ENCODE assay signal across 6 cellular contexts in the genomic region with DNA sequence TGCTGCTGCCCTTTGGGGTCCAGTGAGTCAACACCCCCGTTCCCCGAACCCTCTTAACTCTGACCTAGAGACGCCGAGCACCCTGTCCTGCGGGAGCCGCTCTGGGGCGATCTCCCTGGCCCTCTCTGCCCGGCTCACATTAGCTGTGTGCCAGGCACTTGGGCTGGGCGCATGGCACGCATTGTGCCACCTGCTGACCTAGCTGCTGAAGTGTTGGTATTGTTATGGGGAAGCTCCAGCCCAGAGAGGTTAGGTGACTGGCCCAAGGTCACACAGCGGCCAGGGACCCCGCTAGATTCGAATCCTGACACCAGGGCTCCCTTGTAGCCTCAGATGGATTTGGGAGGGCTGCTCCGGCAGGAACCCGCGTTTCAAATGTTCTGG. TPM values are rescaled to one million over a fixed set of nuclear protein-coding genes. Genes with fewer than 3 reads are reported as not detected.
A peak's percentile ranks its signal among the peaks of the same experiment; 100 is the strongest.
DNase-seq lines count a peak whose midpoint lies in the region; ATAC-seq, FAIRE-seq and TF ChIP-seq lines count a peak whose summit lies in the region.

No MANE protein-coding gene starts in this region.

- H3K27me3 Mint-ChIP-seq in T-helper 2 cell treated with Interferon-gamma antibody and Interleukin-4, amounts not matched to agents 5 μg/mL and 100 μg/mL, for 36 hours (ENCODE audit: low read depth): no peaks in the 10 kb centered on the region

- peaks cover 0 to 4% (median 0%) of the 10 kb centered on the region in 11 experiments; a peak in 2 of 22 replicates for H3K27me3 ChIP-seq in BLaER1 treated with 17β-estradiol and CSF1 and Interleukin-3, amounts not matched to agents 10 nM and 100 nM
- H3K27me3 ChIP-seq in keratinocyte (ENCODE audit: control insufficient read depth, extremely low read depth, insufficient read depth, low read length): no peaks in the 10 kb centered on the region

- H3K4me3 ChIP-seq in BLaER1 treated with 17β-estradiol and CSF1 and Interleukin-3, amounts not matched to agents 10 nM and 100 nM: peak overlapping the region; percentile 67 to 98 (median 92)
- H3K4me3 ChIP-seq in keratinocyte (ENCODE audit: control insufficient read depth in 2 of 3, extremely low read depth in 1 of 3, insufficient read depth in 2 of 3, low read depth in 1 of 3, low read length in 3 of 3): peak overlapping the region; percentile 71 to 82 (median 80)

- peak overlapping the region; percentile 63 for H2AFZ ChIP-seq in keratinocyte (ENCODE audit: control insufficient read depth, low read length)

- TF ChIP-seq CTCF in keratinocyte (optimal IDR thresholded peaks at IDR 0.05 in 1 of 3, IDR thresholded peaks at IDR 0.05 in 1 of 3, conservative IDR thresholded peaks at IDR 0.05 in 1 of 3; ENCODE audit: extremely low read depth in 1 of 3, insufficient read depth in 2 of 3, low read length in 3 of 3): peak in 2 of 3 experiments; percentile 33 to 67

- peaks cover 13% of the 10 kb centered on the region for H3K79me2 ChIP-seq in keratinocyte (ENCODE audit: control insufficient read depth, insufficient read depth, low read length)

- peak overlapping the region; percentile 83 to 94 (median 91) for H3K9ac ChIP-seq in BLaER1 treated with 17β-estradiol and CSF1 and Interleukin-3, amounts not matched to agents 10 nM and 100 nM
- peak overlapping the region; percentile 78 for H3K9ac ChIP-seq in keratinocyte (ENCODE audit: control insufficient read depth, extremely low read depth, insufficient read depth, low read length)

- H3K36me3 ChIP-seq in BLaER1 treated with 17β-estradiol and CSF1 and Interleukin-3, amounts not matched to agents 10 nM and 100 nM: peaks cover 0 to 10% (median 0%) of the 10 kb centered on the region in 11 experiments; a peak in 6 of 22 replicates
- H3K36me3 ChIP-seq in keratinocyte (ENCODE audit: control insufficient read depth in 2 of 2, extremely low read depth in 1 of 2, insufficient read depth in 2 of 2, low read length in 2 of 2): no peaks in the 10 kb centered on the region

- H3K4me2 ChIP-seq in BLaER1 treated with 17β-estradiol and CSF1 and Interleukin-3, amounts not matched to agents 10 nM and 100 nM: peak overlapping the region; percentile 82 to 99 (median 94)
- peak overlapping the region; percentile 86 for H3K4me2 ChIP-seq in keratinocyte (ENCODE audit: control insufficient read depth, extremely low read depth, insufficient read depth, low read depth, low read length)

- no peaks in the 10 kb centered on the region for H3K9me3 ChIP-seq in BLaER1 treated with 17β-estradiol and CSF1 and Interleukin-3, amounts not matched to agents 10 nM and 100 nM (replicated peaks in 1 of 11)
- H3K9me3 ChIP-seq in keratinocyte (ENCODE audit: control insufficient read depth, low read depth, low read length): no peaks in the 10 kb centered on the region

- DNase-seq in T-helper 2 cell treated with Interferon-gamma antibody and Interleukin-4, amounts not matched to agents 5 μg/mL and 100 μg/mL, for 36 hours (ENCODE audit: low spot score): no peak
- DNase-seq in keratinocyte (ENCODE audit: low read depth, low spot score): no peak
- no peak for DNase-seq in stimulated activated CD8-positive, alpha-beta memory T cell treated with anti-CD3 and anti-CD28 coated beads, Interleukin-4, amount 100 ng/mL, for 48 hours
- no peak for DNase-seq in NCI-H1436 (lab: John Stamatoyannopoulos, UW)

- H3K9me1 ChIP-seq in keratinocyte (ENCODE audit: control insufficient read depth, extremely low read depth, insufficient read depth, low read length): no peaks in the 10 kb centered on the region

- peaks cover 0 to 31% (median 14%) of the 10 kb centered on the region in 11 experiments; a peak in 13 of 22 replicates for H4K20me1 ChIP-seq in BLaER1 treated with 17β-estradiol and CSF1 and Interleukin-3, amounts not matched to agents 10 nM and 100 nM
- H4K20me1 ChIP-seq in keratinocyte (ENCODE audit: control insufficient read depth, extremely low read depth, insufficient read depth, low read length): no peaks in the 10 kb centered on the region

- peaks cover 5% of the 10 kb centered on the region for H3K36me3 Mint-ChIP-seq in T-helper 2 cell treated with Interferon-gamma antibody and Interleukin-4, amounts not matched to agents 5 μg/mL and 100 μg/mL, for 36 hours (ENCODE audit: low read depth)

- H3K9me3 Mint-ChIP-seq in T-helper 2 cell treated with Interferon-gamma antibody and Interleukin-4, amounts not matched to agents 5 μg/mL and 100 μg/mL, for 36 hours: no peaks in the 10 kb centered on the region

- no peak for FAIRE-seq in keratinocyte (lab: Jason Lieb, UNC)

- no peak for ATAC-seq in HG02870 (IDR thresholded peaks at IDR 0.05; ENCODE audit: unreplicated experiment)

- H3K4me1 Mint-ChIP-seq in T-helper 2 cell treated with Interferon-gamma antibody and Interleukin-4, amounts not matched to agents 5 μg/mL and 100 μg/mL, for 36 hours (ENCODE audit: low read depth): peaks cover 16% of the 10 kb centered on the region

- peaks cover 29 to 43% (median 33%) of the 10 kb centered on the region in 10 experiments for H3K4me1 ChIP-seq in BLaER1 treated with 17β-estradiol and CSF1 and Interleukin-3, amounts not matched to agents 10 nM and 100 nM
- H3K4me1 ChIP-seq in keratinocyte (ENCODE audit: control insufficient read depth, extremely low read depth, insufficient read depth, low read length): peaks cover 20% of the 10 kb centered on the region

- peak overlapping the region; percentile 74 to 93 (median 88) for H3K27ac ChIP-seq in BLaER1 treated with 17β-estradiol and CSF1 and Interleukin-3, amounts not matched to agents 10 nM and 100 nM
- H3K27ac ChIP-seq in keratinocyte (ENCODE audit: control insufficient read depth, insufficient read depth, low read length): peak overlapping the region; percentile 54

- dilution Hi-C loops in keratinocyte (cut with MboI; ENCODE audit: extremely low pct_ligation_motif_present, low sequenced_read_pairs): no loop called here

- peak overlapping the region; percentile 91 for H3K4me3 Mint-ChIP-seq in T-helper 2 cell treated with Interferon-gamma antibody and Interleukin-4, amounts not matched to agents 5 μg/mL and 100 μg/mL, for 36 hours

- H3K27ac Mint-ChIP-seq in T-helper 2 cell treated with Interferon-gamma antibody and Interleukin-4, amounts not matched to agents 5 μg/mL and 100 μg/mL, for 36 hours: peak overlapping the region; percentile 92

RNA-seq across cellular contexts. Expression of a gene that starts 1.1 kb away (rescaled TPM):
- polyA plus RNA-seq in keratinocyte: 3.6 to 14.7 TPM (median 5.3 TPM) in 3 replicates
- 1.2 TPM for polyA plus RNA-seq in keratinocyte (2011; ENCODE audit: low read depth)
- polyA plus RNA-seq in keratinocyte (2011; cell fraction: cytosol; rRNA removed): 2.9 and 8.8 TPM in 2 replicates
- polyA plus RNA-seq in keratinocyte (2011; cell fraction: nucleus; rRNA removed): 2.6 and 4.3 TPM in 2 replicates
- polyA plus RNA-seq in keratinocyte (2012; ENCODE audit: low replicate concordance): 6.6 and 8.9 TPM in 2 replicates
- 1.6 to 4.4 TPM (median 4.4 TPM) in 3 replicates for polyA minus RNA-seq in keratinocyte
- polyA minus RNA-seq in keratinocyte (2011; cell fraction: cytosol; rRNA and poly(A)+ RNA removed): 21.1 TPM
- polyA minus RNA-seq in keratinocyte (2011; cell fraction: nucleus; rRNA and poly(A)+ RNA removed): 2.3 and 3.5 TPM in 2 replicates

RNA-seq across cellular contexts. Expression of a gene that starts 8.1 kb away (rescaled TPM):
- polyA plus RNA-seq in keratinocyte: 25.9 to 49.8 TPM (median 26.2 TPM) in 3 replicates
- polyA plus RNA-seq in keratinocyte (2011; ENCODE audit: low read depth): 23.3 TPM
- 25.9 and 41.0 TPM in 2 replicates for polyA plus RNA-seq in keratinocyte (2011; cell fraction: cytosol; rRNA removed)
- polyA plus RNA-seq in keratinocyte (2011; cell fraction: nucleus; rRNA removed): 58.5 and 74.0 TPM in 2 replicates
- polyA plus RNA-seq in keratinocyte (2012; ENCODE audit: low replicate concordance): 73.0 and 73.2 TPM in 2 replicates
- polyA minus RNA-seq in keratinocyte: 15.1 to 128 TPM (median 29.9 TPM) in 3 replicates
- polyA minus RNA-seq in keratinocyte (2011; cell fraction: cytosol; rRNA and poly(A)+ RNA removed): 46.0 TPM
- 17.7 and 25.6 TPM in 2 replicates for polyA minus RNA-seq in keratinocyte (2011; cell fraction: nucleus; rRNA and poly(A)+ RNA removed)

RNA-seq across cellular contexts. Expression of a gene that starts 13.0 kb away (rescaled TPM):
- polyA plus RNA-seq in keratinocyte: 39.2 to 45.1 TPM (median 39.5 TPM) in 3 replicates
- polyA plus RNA-seq in keratinocyte (2011; ENCODE audit: low read depth): 28.8 TPM
- polyA plus RNA-seq in keratinocyte (2011; cell fraction: cytosol; rRNA removed): 28.3 and 30.3 TPM in 2 replicates
- 41.1 and 44.6 TPM in 2 replicates for polyA plus RNA-seq in keratinocyte (2011; cell fraction: nucleus; rRNA removed)
- polyA plus RNA-seq in keratinocyte (2012; ENCODE audit: low replicate concordance): 36.7 and 38.2 TPM in 2 replicates
- 34.2 to 40.4 TPM (median 35.1 TPM) in 3 replicates for polyA minus RNA-seq in keratinocyte
- polyA minus RNA-seq in keratinocyte (2011; cell fraction: cytosol; rRNA and poly(A)+ RNA removed): 11.9 TPM
- polyA minus RNA-seq in keratinocyte (2011; cell fraction: nucleus; rRNA and poly(A)+ RNA removed): 8.1 and 11.6 TPM in 2 replicates

RNA-seq across cellular contexts. Expression of a gene that starts 17.8 kb away (rescaled TPM):
- 6.9 to 13.1 TPM (median 10.8 TPM) in 3 replicates for polyA plus RNA-seq in keratinocyte
- polyA plus RNA-seq in keratinocyte (2011; ENCODE audit: low read depth): 5.3 TPM
- polyA plus RNA-seq in keratinocyte (2011; cell fraction: cytosol; rRNA removed): 3.9 and 8.4 TPM in 2 replicates
- 18.6 and 22.6 TPM in 2 replicates for polyA plus RNA-seq in keratinocyte (2011; cell fraction: nucleus; rRNA removed)
- polyA plus RNA-seq in keratinocyte (2012; ENCODE audit: low replicate concordance): 9.3 and 11.9 TPM in 2 replicates
- 5.9 to 19.1 TPM (median 8.8 TPM) in 3 replicates for polyA minus RNA-seq in keratinocyte
- 15.2 TPM for polyA minus RNA-seq in keratinocyte (2011; cell fraction: cytosol; rRNA and poly(A)+ RNA removed)
- 13.3 and 15.4 TPM in 2 replicates for polyA minus RNA-seq in keratinocyte (2011; cell fraction: nucleus; rRNA and poly(A)+ RNA removed)

RNA-seq across cellular contexts. Expression of a gene that starts 23.7 kb away (rescaled TPM):
- polyA plus RNA-seq in keratinocyte: 2.4 to 7.8 TPM (median 7.7 TPM) in 3 replicates
- polyA plus RNA-seq in keratinocyte (2011; ENCODE audit: low read depth): 4.7 TPM
- polyA plus RNA-seq in keratinocyte (2011; cell fraction: cytosol; rRNA removed): 1.8 and 2.1 TPM in 2 replicates
- polyA plus RNA-seq in keratinocyte (2011; cell fraction: nucleus; rRNA removed): 6.1 and 7.5 TPM in 2 replicates
- 2.0 and 6.5 TPM in 2 replicates for polyA plus RNA-seq in keratinocyte (2012; ENCODE audit: low replicate concordance)
- polyA minus RNA-seq in keratinocyte: 0.33 to 3.3 TPM (median 1.7 TPM) in 3 replicates
- not detected for polyA minus RNA-seq in keratinocyte (2011; cell fraction: cytosol; rRNA and poly(A)+ RNA removed)
- 0.95 and 2.3 TPM in 2 replicates for polyA minus RNA-seq in keratinocyte (2011; cell fraction: nucleus; rRNA and poly(A)+ RNA removed)
